In genomic region chr20:18587665-18588553, GRCh38 we compare ENCODE assay signal across 9 cellular contexts. TPM values are rescaled to one million over a fixed set of nuclear protein-coding genes. Genes with fewer than 3 reads are reported as not detected.
DNase-seq lines count a peak whose midpoint lies in the region; ATAC-seq, FAIRE-seq and TF ChIP-seq lines count a peak whose summit lies in the region.
"Had no signal": no experiment of that assay in that cellular context is flagged by ENCODE, and none has a peak within 500 bp of the region (broad histone marks: within the 10 kb centered on the region; RNA-seq: fewer than 3 reads in every experiment).

Gene DTD1 (plus strand): TSS chr20:18588054. CDS start chr20:18588073, 19 bp downstream.

- 0 to 1% (median 0%) methylated on average over 38 to 88 of the region's 88 CpGs for WGBS in spleen, 5 donors

- POLR2A ChIA-PET in WTC11 (lab: Charles Lee): interaction anchor here (1.0 to 1.5 kb wide), 2 partner anchors 21 to 80 kb away, joined by 3 to 6 read pairs; partner anchors contain the start of genes SEC23B and SMIM26

- CTCF ChIA-PET in WTC11 (lab: Charles Lee): interaction anchor here (1.0 kb wide), 2 partner anchors 11 to 16 kb away, joined by 3 read pairs; no protein-coding TSS in a partner anchor

- no peak for FAIRE-seq in bronchial epithelial cell (lab: Jason Lieb, UNC)
- FAIRE-seq: endometrium had no signal

- H3K9me3 Mint-ChIP-seq in WTC11: peaks cover 4% of the 10 kb centered on the region

- H3K4me3 Mint-ChIP-seq in WTC11: peak within 1 kb of the TSS; percentile 83

- no peaks in the 10 kb centered on the region; the same call in 1 of the 2 replicates for H3K36me3 Mint-ChIP-seq in WTC11

- H3K4me3 ChIP-seq in AG09309 (ENCODE audit: control insufficient read depth, low read depth, low read length): peak within 1 kb of the TSS; percentile 66
- peak within 1 kb of the TSS; percentile 61 for H3K4me3 ChIP-seq in bronchial epithelial cell (ENCODE audit: low read depth, low read length)
- peak within 1 kb of the TSS; percentile 63 to 96 (median 92) for H3K4me3 ChIP-seq in spleen

- H3K27ac Mint-ChIP-seq in WTC11: peak within 1 kb of the TSS; percentile 78

- peak within 1 kb of the TSS; percentile 85 to 93 (median 89) for H3K27ac ChIP-seq in spleen

- H3K9me3 ChIP-seq in spleen: no peaks in the 10 kb centered on the region

- H3K27me3 ChIP-seq in bronchial epithelial cell (ENCODE audit: control insufficient read depth, insufficient read depth, low read length): no peaks in the 10 kb centered on the region
- H3K27me3 ChIP-seq in spleen (replicated peaks in 1 of 7): no peaks in the 10 kb centered on the region

- DNase-seq in AG09309 (ENCODE audit: low read depth) (peak; percentile 39), NCI-H2196 (lab: John Stamatoyannopoulos, UW; ENCODE audit: unreplicated experiment) (peak; percentile 96), WTC11 (ENCODE audit: low spot score) (peak; percentile 95), bronchial epithelial cell (ENCODE audit: low read depth) (peak; percentile 68), inferior parietal cortex (ENCODE audit: extremely low spot score) (peak; percentile 87), spleen (peak; percentile 97)

- H3K4me1 ChIP-seq in spleen: peaks cover 4 to 38% (median 22%) of the 10 kb centered on the region in 6 donors

- intact Hi-C loops in spleen (cut with DNase I; ENCODE audit: low total_unique reads): no loop called here

- TF ChIP-seq POLR2A in spleen (IDR thresholded peaks at IDR 0.05): no peak

- ATAC-seq in GM18873 (IDR thresholded peaks at IDR 0.05; ENCODE audit: low FRiP score, unreplicated experiment): peak; percentile 87
- ATAC-seq in HG03135 (IDR thresholded peaks at IDR 0.05; ENCODE audit: unreplicated experiment): peak; percentile 88
- ATAC-seq in WTC11: peak; percentile 90

- TF ChIP-seq CTCF in AG09309 (IDR thresholded peaks at IDR 0.05; ENCODE audit: control insufficient read depth, insufficient read depth, low read depth, low read length, missing control alignments): peak; percentile 63
- TF ChIP-seq CTCF in WTC11 (IDR thresholded peaks at IDR 0.05): peak; percentile 76
- peak; percentile 69 for TF ChIP-seq CTCF in bronchial epithelial cell (IDR thresholded peaks at IDR 0.05; ENCODE audit: insufficient read depth, low read length, severe bottlenecking)
- peak in 10 of 11 experiments; percentile 23 to 87 (median 74) for TF ChIP-seq CTCF in spleen (IDR thresholded peaks at IDR 0.05 in 8 of 11, conservative IDR thresholded peaks at IDR 0.05 in 3 of 11)

- H3K27me3 Mint-ChIP-seq in WTC11 (ENCODE audit: low read depth): peaks cover 3% of the 10 kb centered on the region; the same call in 1 of the 2 replicates

- H3K4me1 Mint-ChIP-seq in WTC11: peaks cover 41% of the 10 kb centered on the region

- no peaks in the 10 kb centered on the region for H3K36me3 ChIP-seq in bronchial epithelial cell (ENCODE audit: control insufficient read depth, insufficient read depth, low read length)
- H3K36me3 ChIP-seq in spleen: no peaks in the 10 kb centered on the region

TF ChIP-seq in WTC11, 78 proteins besides CTCF, POLR2A, EP300 and RAD21 (continues in another document):
- no peak for TF ChIP-seq ZNF532 (CRISPR knock-in tag; IDR thresholded peaks at IDR 0.05; ENCODE audit: borderline replicate concordance)
- 0 out of 2 replicates have a peak, but pooled peaks have one; percentile 50 for TF ChIP-seq ZNF416 (CRISPR knock-in tag; IDR thresholded peaks at IDR 0.05)
- peak; percentile 48; the same call in 1 of the 2 replicates for TF ChIP-seq FOXP4 (CRISPR knock-in tag; IDR thresholded peaks at IDR 0.05)
- peak; percentile 68; the same call in 1 of the 2 replicates for TF ChIP-seq GABPB1 (CRISPR knock-in tag; IDR thresholded peaks at IDR 0.05)
- TF ChIP-seq ARID4B (CRISPR knock-in tag; IDR thresholded peaks at IDR 0.05; ENCODE audit: borderline replicate concordance): peak; percentile 56; the same call in 1 of the 2 replicates
- no peak for TF ChIP-seq ZNF671 (CRISPR knock-in tag; IDR thresholded peaks at IDR 0.05)
- TF ChIP-seq JUN (CRISPR knock-in tag; IDR thresholded peaks at IDR 0.05): peak; percentile 45; the same call in 1 of the 2 replicates
- TF ChIP-seq ZNF219 (CRISPR knock-in tag; IDR thresholded peaks at IDR 0.05; ENCODE audit: borderline replicate concordance): no peak
- 0 out of 2 replicates have a peak, but pooled peaks have one; percentile 25 for TF ChIP-seq KAT7 (CRISPR knock-in tag; IDR thresholded peaks at IDR 0.05; ENCODE audit: borderline replicate concordance)
- peak; percentile 85 for TF ChIP-seq SP1 (CRISPR knock-in tag; conservative IDR thresholded peaks at IDR 0.05)
- peak; percentile 85 for TF ChIP-seq FOXP1 (CRISPR knock-in tag; IDR thresholded peaks at IDR 0.05; ENCODE audit: borderline replicate concordance)

RNA-seq across cellular contexts. Expression of gene DTD1, which starts in this region (rescaled TPM):
- total RNA-seq in WTC11 (2021) (69.8 to 71.1 TPM (median 70.1 TPM) in 3 replicates), bronchial epithelial cell (197 and 241 TPM in 2 replicates), spleen (10 to 100 TPM; 18.3 to 29.7 (median 24.6) TPM)
- polyA plus RNA-seq in spleen: 10 to 100 TPM; 17.4 to 22.8 (median 21.8) TPM

Comparison
In these comparisons a context has a peak if more than half of its experiments do, and no peak if none do; other contexts are left out.
1. Peak in every context shown above with its lines: DNase-seq, ATAC-seq, H3K4me3 ChIP-seq and H3K27ac ChIP-seq.
2. DNase-seq: peak in every context shown above with its lines; median percentile 97 in spleen; 96 in NCI-H2196; 95 in WTC11; 87 in inferior parietal cortex; 68 in bronchial epithelial cell; 39 in AG09309.